Comparison of ENCODE assay signal across 12 cellular contexts in genomic region chr5:82406200-82406773, GRCh38.
DNase-seq lines count a peak whose midpoint lies in the region; ATAC-seq and TF ChIP-seq lines count a peak whose summit lies in the region.
"Had no signal": no experiment of that assay in that cellular context is flagged by ENCODE, and none has a peak within 500 bp of the region (broad histone marks: within the 10 kb centered on the region; RNA-seq: fewer than 3 reads in every experiment).

No MANE protein-coding gene starts in this region.

- H3K36me3 ChIP-seq in left ventricle myocardium inferior, result no peaks in the 10 kb centered on the region
- peaks cover 1% of the 10 kb centered on the region for H3K36me3 ChIP-seq in kidney epithelial cell (ENCODE audit: control insufficient read depth, insufficient read depth, low read length)
- peaks cover 0 to 2% of the 10 kb centered on the region in 2 donors for H3K36me3 ChIP-seq in aorta (ENCODE audit: control insufficient read depth in 1 of 2, insufficient read depth in 2 of 2, low read length in 1 of 2)
- H3K36me3 ChIP-seq: BE2C had no signal

- in situ Hi-C loops in astrocyte of the spinal cord (cut with HindIII; ENCODE audit: low sequenced_read_pairs) (no loop called here), GM13976 (cut with MboI; ENCODE audit: low sequenced_read_pairs, unreplicated experiment) (no loop called here)

- 8 to 16% methylated on average over 13 of the region's 13 CpGs for WGBS in aorta, 2 donors

- intact Hi-C loops in left ventricle myocardium inferior (cut with micrococcal nuclease) (no loop called here), Right ventricle myocardium inferior (cut with DNase I) (no loop called here), aorta (cut with DNase I) (loop anchor here in 1 of 2 donors (10.0 kb wide), 1 partner anchor 139 kb away; no protein-coding TSS in a partner anchor)

- H3K4me1 ChIP-seq in left ventricle myocardium inferior, result no peaks in the 10 kb centered on the region
- H3K4me1 ChIP-seq in aorta (ENCODE audit: control insufficient read depth in 1 of 2, insufficient read depth in 2 of 2, low read length in 2 of 2), result peaks cover 4 to 14% of the 10 kb centered on the region in 2 donors
- H3K4me1 ChIP-seq: BE2C had no signal

- TF ChIP-seq CTCF in left ventricle myocardium inferior (IDR thresholded peaks at IDR 0.05; ENCODE audit: borderline replicate concordance) (no peak), astrocyte of the spinal cord (IDR thresholded peaks at IDR 0.05; ENCODE audit: low read depth, low read length) (no peak), kidney epithelial cell (IDR thresholded peaks at IDR 0.05; ENCODE audit: insufficient read depth, low read length, poor library complexity, severe bottlenecking) (no peak), GM13976 (IDR thresholded peaks at IDR 0.05; ENCODE audit: borderline replicate concordance, control extremely low read depth, extremely low read depth, insufficient read depth, missing control alignments) (no peak)

- no peak for DNase-seq in left ventricle myocardium inferior
- DNase-seq in Right ventricle myocardium inferior (ENCODE audit: missing footprints), result no peak
- peak; percentile 91 for DNase-seq in astrocyte of the spinal cord (ENCODE audit: low read depth, low spot score)
- DNase-seq in kidney epithelial cell (ENCODE audit: low read depth), result peak; percentile 88
- no peak for DNase-seq in aorta
- DNase-seq in GM13976 (ENCODE audit: low spot score), result no peak
- DNase-seq: BE2C; NCI-H1105; stimulated activated CD4-positive, alpha-beta T cell treated with anti-CD3 and anti-CD28 coated beads, Interleukin-4, amount 100 ng/mL, for 1 hour had no signal

- H3K27ac ChIP-seq in left ventricle myocardium inferior (replicated peaks) (peak overlapping the region; percentile 48), aorta (ENCODE audit: low read depth in 1 of 2, low read length in 2 of 2) (peak overlapping the region; percentile 76 to 94)

- H3K4me3 ChIP-seq in left ventricle myocardium inferior, result no peak overlapping the region
- no peak overlapping the region for H3K4me3 ChIP-seq in astrocyte of the spinal cord (ENCODE audit: low read depth, low read length)
- H3K4me3 ChIP-seq in kidney epithelial cell (ENCODE audit: low read depth, low read length), result no peak overlapping the region
- no peak overlapping the region for H3K4me3 ChIP-seq in aorta (ENCODE audit: low read length in 2 of 2)

- H3K27me3 ChIP-seq in left ventricle myocardium inferior (ENCODE audit: low read depth) (no peaks in the 10 kb centered on the region), kidney epithelial cell (ENCODE audit: control insufficient read depth, insufficient read depth, low read length) (no peaks in the 10 kb centered on the region), aorta (ENCODE audit: control insufficient read depth in 1 of 2, insufficient read depth in 2 of 2, low read length in 1 of 2) (no peaks in the 10 kb centered on the region)
- H3K27me3 ChIP-seq: BE2C had no signal

- H3K9me3 ChIP-seq in left ventricle myocardium inferior (replicated peaks) (peaks cover 18% of the 10 kb centered on the region), aorta (ENCODE audit: control insufficient read depth, low read length) (peaks cover 2% of the 10 kb centered on the region)
- H3K9me3 ChIP-seq: BE2C had no signal

- ATAC-seq in Right ventricle myocardium inferior (no peak), aorta (ENCODE audit: low FRiP score) (peak; percentile 71), HG03135 (IDR thresholded peaks at IDR 0.05; ENCODE audit: unreplicated experiment) (no peak), GM21528 (IDR thresholded peaks at IDR 0.05; ENCODE audit: low FRiP score, unreplicated experiment) (no peak)
- ATAC-seq: activated naive CD4-positive, alpha-beta T cell treated with anti-CD3 and anti-CD28 coated beads, Interleukin-2, amount 50 U/mL, for 72 hours had no signal

Comparison
In these comparisons a context has a peak if more than half of its experiments do, and no peak if none do; other contexts are left out.
1. DNase-seq: peak in astrocyte of the spinal cord (single experiment) and kidney epithelial cell (single experiment); none in left ventricle myocardium inferior (single experiment), Right ventricle myocardium inferior (single experiment), aorta (0 of 2) and GM13976 (single experiment).